18 cellular contexts compared by ENCODE assay signal in genomic region chr11:46300270-46300669, GRCh38. TPM values are rescaled to one million over a fixed set of nuclear protein-coding genes. Genes with fewer than 3 reads are reported as not detected.
"Had no signal": no experiment of that assay in that cellular context is flagged by ENCODE, and none has a peak within 500 bp of the region (broad histone marks: within the 10 kb centered on the region; RNA-seq: fewer than 3 reads in every experiment).

No MANE protein-coding gene starts in this region.

- ATAC-seq: left cardiac atrium; naive thymus-derived CD4-positive, alpha-beta T cell; upper lobe of right lung had no signal

- H3K27ac ChIP-seq: dorsolateral prefrontal cortex, right atrium auricular region, upper lobe of right lung had no signal

- H3K36me3 ChIP-seq: right atrium auricular region, upper lobe of right lung had no signal

- H3K27ac Mint-ChIP-seq: activated naive CD8-positive, alpha-beta T cell treated with anti-CD3 and anti-CD28 coated beads for 36 hours; immature natural killer cell; naive thymus-derived CD4-positive, alpha-beta T cell; stimulated activated naive CD8-positive, alpha-beta T cell treated with anti-CD3 and anti-CD28 coated beads, Interleukin-15, Interleukin-2, amounts not matched to agents 100 ng/mL and 50 ng/mL, for 24 hours had no signal

- H3K9me3 ChIP-seq: esophagus muscularis mucosa, right atrium auricular region, upper lobe of right lung had no signal

- DNase-seq: activated CD4-positive, CD25-positive, alpha-beta regulatory T cell treated with anti-CD3 and anti-CD28 coated beads, Interleukin-2, amount 50 U/mL, for 72 hours; activated effector memory CD4-positive, alpha-beta T cell treated with anti-CD3 and anti-CD28 coated beads, Interleukin-2, amount 50 U/mL, for 16 hours; activated naive CD8-positive, alpha-beta T cell treated with anti-CD3 and anti-CD28 coated beads for 36 hours; anterior cingulate cortex; dorsolateral prefrontal cortex; foreskin fibroblast; glutamatergic neuron; immature natural killer cell; left cardiac atrium; naive thymus-derived CD4-positive, alpha-beta T cell; small intestine; stimulated activated CD4-positive, alpha-beta T cell treated with anti-CD3 and anti-CD28 coated beads, Interleukin-2, amount 100 ng/mL, for 24 hours; T-helper 9 cell; upper lobe of right lung had no signal

- H3K36me3 Mint-ChIP-seq: activated naive CD8-positive, alpha-beta T cell treated with anti-CD3 and anti-CD28 coated beads for 36 hours; immature natural killer cell; naive thymus-derived CD4-positive, alpha-beta T cell had no signal

- H3K9me3 Mint-ChIP-seq: activated naive CD8-positive, alpha-beta T cell treated with anti-CD3 and anti-CD28 coated beads for 36 hours; immature natural killer cell; stimulated activated naive CD8-positive, alpha-beta T cell treated with anti-CD3 and anti-CD28 coated beads, Interleukin-15, Interleukin-2, amounts not matched to agents 100 ng/mL and 50 ng/mL, for 24 hours had no signal

- H3K4me3 Mint-ChIP-seq: activated naive CD8-positive, alpha-beta T cell treated with anti-CD3 and anti-CD28 coated beads for 36 hours; immature natural killer cell; naive thymus-derived CD4-positive, alpha-beta T cell; stimulated activated naive CD8-positive, alpha-beta T cell treated with anti-CD3 and anti-CD28 coated beads, Interleukin-15, Interleukin-2, amounts not matched to agents 100 ng/mL and 50 ng/mL, for 24 hours had no signal

- H3K4me3 ChIP-seq: dorsolateral prefrontal cortex, esophagus muscularis mucosa, lung, right atrium auricular region, upper lobe of right lung had no signal

- H3K27me3 ChIP-seq: right atrium auricular region had no signal

RNA-seq across cellular contexts. Expression of gene CREB3L1, which starts 22.8 kb away (rescaled TPM):
- total RNA-seq: naive thymus-derived CD4-positive, alpha-beta T cell had no signal
- polyA plus RNA-seq: immature natural killer cell; naive thymus-derived CD4-positive, alpha-beta T cell had no signal
